ENCODE assay signal across 7 cellular contexts in the genomic region with DNA sequence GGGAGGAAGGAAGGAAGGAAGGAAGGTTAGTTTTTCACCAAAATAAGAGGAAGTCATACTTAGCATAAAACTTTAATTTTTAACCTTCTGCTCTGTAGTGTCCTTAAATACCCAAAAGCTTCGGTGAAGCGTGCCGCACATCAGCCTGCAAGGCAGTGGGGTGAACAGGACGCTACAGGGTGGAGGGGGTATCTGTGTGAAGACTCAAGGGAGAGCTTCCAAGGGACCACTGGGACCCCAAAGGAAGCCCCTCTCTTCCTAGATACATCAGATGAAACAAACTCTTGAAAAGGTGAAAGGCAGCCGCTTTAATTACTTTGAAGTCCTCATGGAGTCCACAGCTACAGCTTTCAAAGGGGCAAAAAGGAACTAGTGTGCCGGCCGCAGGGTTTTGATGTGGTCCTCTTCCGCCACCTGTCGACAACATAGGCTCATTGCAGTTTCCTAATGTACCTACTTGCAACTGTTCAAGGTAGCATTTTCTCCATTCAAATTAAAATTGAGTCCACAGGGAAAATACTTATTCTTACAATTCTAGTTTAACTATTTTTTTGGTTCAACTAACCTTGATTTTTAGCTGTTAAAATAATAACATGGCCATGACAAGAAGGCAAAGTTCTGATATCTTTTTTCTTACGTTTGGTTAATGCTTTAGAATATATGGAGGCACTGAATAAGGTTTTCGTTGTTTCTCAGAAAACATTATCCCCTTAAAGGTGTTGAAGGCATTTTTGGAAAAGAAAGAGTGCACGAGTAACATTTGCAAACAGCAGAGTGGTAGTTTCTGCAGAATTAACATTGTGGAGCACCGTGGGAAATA.
A peak's percentile ranks its signal among the peaks of the same experiment; 100 is the strongest.
DNase-seq lines count a peak whose midpoint lies in the region; ATAC-seq, FAIRE-seq and TF ChIP-seq lines count a peak whose summit lies in the region.

No MANE protein-coding gene starts in this region.

- no peak for TF ChIP-seq POLR2A in GM12892 (IDR thresholded peaks at IDR 0.05; ENCODE audit: low read depth, low read length)

- H3K27me3 ChIP-seq in hepatocyte = no peaks in the 10 kb centered on the region
- H3K27me3 ChIP-seq in small intestine (ENCODE audit: control insufficient read depth in 2 of 2, insufficient read depth in 2 of 2, low read length in 2 of 2) = no peaks in the 10 kb centered on the region

- no peak overlapping the region for H3K4me3 ChIP-seq in hepatocyte
- H3K4me3 ChIP-seq in small intestine (ENCODE audit: low read depth in 1 of 2, low read length in 2 of 2) = no peak overlapping the region

- FAIRE-seq in GM12892 (lab: Jason Lieb, UNC) (peak; percentile 94), small intestine (lab: Jason Lieb, UNC) (peak; percentile 30)

- DNase-seq in GM12892 (ENCODE audit: insufficient read length) (peak; percentile 29), NCI-H1930 (lab: John Stamatoyannopoulos, UW) (peak; percentile 57 to 77), T-helper 22 cell (ENCODE audit: low read depth) (peak; percentile 64), anterior cingulate cortex (lab: John Stamatoyannopoulos, UW) (peak in 55 of 58 donors; percentile 1 to 84 (median 48)), hepatocyte (ENCODE audit: low spot score) (peak; percentile 91), small intestine (peak; percentile 72)

- H3K27ac ChIP-seq in hepatocyte (no peak overlapping the region), small intestine (ENCODE audit: low read depth in 1 of 2, low read length in 1 of 2) (no peak overlapping the region)

- TF ChIP-seq CTCF in hepatocyte (IDR thresholded peaks at IDR 0.05; ENCODE audit: poor library complexity) = peak; percentile 91

- no peaks in the 10 kb centered on the region for H3K36me3 ChIP-seq in hepatocyte (replicated peaks; ENCODE audit: insufficient read depth, low read depth)
- no peaks in the 10 kb centered on the region for H3K36me3 ChIP-seq in small intestine (ENCODE audit: control insufficient read depth in 2 of 2, insufficient read depth in 2 of 2, low read length in 2 of 2)

- H4K20me1 ChIP-seq in hepatocyte (ENCODE audit: insufficient read depth, poor library complexity, severe bottlenecking) = no peaks in the 10 kb centered on the region

- peak; percentile 66 for ATAC-seq in HG02870 (IDR thresholded peaks at IDR 0.05; ENCODE audit: unreplicated experiment)

- H3K79me2 ChIP-seq in hepatocyte = no peaks in the 10 kb centered on the region

- 50% methylated on average over 13 of the region's 13 CpGs for WGBS in hepatocyte (ENCODE audit: low lambda C conversion rate, missing lambda C conversion rate)
- WGBS in small intestine, 3 donors = 43 to 47% (median 44%) methylated on average over 13 of the region's 13 CpGs

- H3K9me2 ChIP-seq in hepatocyte (replicated peaks; ENCODE audit: insufficient read depth) = no peaks in the 10 kb centered on the region

- H3K4me2 ChIP-seq in hepatocyte = peak overlapping the region; percentile 30

- no peak overlapping the region for H2AFZ ChIP-seq in hepatocyte

- H3K9me3 ChIP-seq in hepatocyte (ENCODE audit: low read depth) (no peaks in the 10 kb centered on the region), small intestine (ENCODE audit: control insufficient read depth, low read depth) (no peaks in the 10 kb centered on the region)

- peaks cover 3% of the 10 kb centered on the region for H3K4me1 ChIP-seq in hepatocyte (ENCODE audit: insufficient read depth)
- H3K4me1 ChIP-seq in small intestine (ENCODE audit: control insufficient read depth in 2 of 2, insufficient read depth in 1 of 2, low read depth in 1 of 2, low read length in 1 of 2) = no peaks in the 10 kb centered on the region

Comparison
In these comparisons a context has a peak if more than half of its experiments do, and no peak if none do; other contexts are left out.
1. DNase-seq: peak in every context shown above with its lines; median percentile 91 in hepatocyte; 72 in small intestine; 67 in NCI-H1930; 64 in T-helper 22 cell; 48 in anterior cingulate cortex; 29 in GM12892.